ENCODE assay signal across 12 cellular contexts in the genomic region with DNA sequence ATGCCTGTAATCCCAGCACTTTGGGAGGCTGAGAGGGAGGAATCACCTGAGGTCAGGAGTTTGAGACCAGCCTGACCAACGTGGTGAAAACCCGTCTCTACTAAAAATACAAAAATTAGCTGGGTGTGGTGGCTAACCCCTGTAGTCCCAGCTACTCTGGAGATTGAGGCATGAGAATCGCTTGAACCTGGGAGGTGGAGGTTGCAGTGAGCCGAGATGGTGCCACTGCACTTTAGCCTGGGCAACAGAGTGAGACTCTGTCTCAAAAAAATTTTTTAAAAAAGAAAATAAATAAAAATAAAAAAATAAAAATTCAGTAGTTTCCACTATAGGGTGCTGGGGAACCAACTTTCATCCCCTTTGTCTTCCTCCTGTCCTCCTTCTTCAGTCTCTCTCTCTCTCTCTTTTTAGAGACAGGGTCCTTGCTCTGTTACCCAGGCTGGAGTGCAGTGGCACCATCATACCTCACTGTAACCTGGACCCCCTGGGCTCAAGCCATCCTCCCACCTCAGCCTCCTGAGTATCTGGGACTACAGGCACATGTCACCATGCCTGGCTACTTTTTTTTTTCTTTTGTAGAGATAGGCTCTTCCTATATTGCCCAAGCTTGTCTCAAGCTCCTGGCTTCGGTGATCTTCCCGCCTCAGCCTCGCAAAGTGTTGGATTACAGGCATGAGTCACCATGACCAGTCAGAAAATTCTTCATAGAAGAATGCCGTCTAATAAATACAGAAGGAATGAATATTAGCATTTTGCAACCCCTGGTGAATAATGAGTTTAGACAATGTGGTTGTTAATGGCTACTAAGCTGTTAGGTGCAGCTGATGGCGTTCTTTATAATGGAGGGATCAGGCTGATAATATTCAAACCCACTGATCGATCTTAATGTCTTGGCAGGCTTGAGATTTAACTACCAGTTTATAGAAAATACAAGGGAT. TPM values are rescaled to one million over a fixed set of nuclear protein-coding genes. Genes with fewer than 3 reads are reported as not detected.
DNase-seq lines count a peak whose midpoint lies in the region; ATAC-seq and TF ChIP-seq lines count a peak whose summit lies in the region.
"Had no signal": no experiment of that assay in that cellular context is flagged by ENCODE, and none has a peak within 500 bp of the region (broad histone marks: within the 10 kb centered on the region; RNA-seq: fewer than 3 reads in every experiment).

No MANE protein-coding gene starts in this region.

- H3K4ac ChIP-seq in trophoblast cell (ENCODE audit: low read depth, low read length) = no peak overlapping the region

- no peaks in the 10 kb centered on the region for H3K9me3 Mint-ChIP-seq in activated CD4-positive, alpha-beta memory T cell treated with anti-CD3 and anti-CD28 coated beads, Interleukin-2, amount 10 ng/mL, durations not matched to agents 7 days and 5 days
- no peaks in the 10 kb centered on the region for H3K9me3 Mint-ChIP-seq in activated naive CD4-positive, alpha-beta T cell treated with anti-CD3 and anti-CD28 coated beads, Interleukin-2, amount 10 ng/mL, durations not matched to agents 7 days and 5 days
- H3K9me3 Mint-ChIP-seq in activated CD4-positive, alpha-beta memory T cell treated with anti-CD3 and anti-CD28 coated beads for 36 hours = no peaks in the 10 kb centered on the region
- H3K9me3 Mint-ChIP-seq: activated naive CD4-positive, alpha-beta T cell treated with anti-CD3 and anti-CD28 coated beads, Interleukin-2, amount 50 U/mL, for 24 hours had no signal

- POLR2A ChIA-PET in activated CD4-positive, alpha-beta memory T cell treated with anti-CD3 and anti-CD28 coated beads, Interleukin-2, amount 10 ng/mL, durations not matched to agents 7 days and 5 days (lab: Charles Lee) = no interaction called here
- POLR2A ChIA-PET in activated CD4-positive, alpha-beta memory T cell treated with anti-CD3 and anti-CD28 coated beads for 36 hours (lab: Charles Lee) = no interaction called here

- H3K4me1 ChIP-seq in trophoblast cell (ENCODE audit: control insufficient read depth in 1 of 2, insufficient read depth in 2 of 2, low read length in 2 of 2) = peaks cover 6 to 8% of the 10 kb centered on the region in 2 experiments
- H3K4me1 ChIP-seq: prostate gland had no signal

- H2BK120ac ChIP-seq in trophoblast cell (ENCODE audit: insufficient read depth, low read length, poor library complexity) = no peak overlapping the region

- H4K8ac ChIP-seq in trophoblast cell (ENCODE audit: low read depth, low read length) = no peak overlapping the region

- no peak overlapping the region for H3K4me2 ChIP-seq in trophoblast cell (ENCODE audit: low read length)

- H3K27ac ChIP-seq in trophoblast cell (ENCODE audit: low read depth, low read length) = no peak overlapping the region
- H3K27ac ChIP-seq: prostate gland had no signal

- H4K12ac ChIP-seq in trophoblast cell (ENCODE audit: low read depth, low read length) = no peak overlapping the region

- no peak overlapping the region for H4K91ac ChIP-seq in trophoblast cell (ENCODE audit: low read depth, low read length)

- peaks cover 10% of the 10 kb centered on the region for H3K4me1 Mint-ChIP-seq in activated CD4-positive, alpha-beta memory T cell treated with anti-CD3 and anti-CD28 coated beads, Interleukin-2, amount 10 ng/mL, durations not matched to agents 7 days and 5 days
- peaks cover 11% of the 10 kb centered on the region for H3K4me1 Mint-ChIP-seq in activated naive CD4-positive, alpha-beta T cell treated with anti-CD3 and anti-CD28 coated beads, Interleukin-2, amount 10 ng/mL, durations not matched to agents 7 days and 5 days
- H3K4me1 Mint-ChIP-seq in activated CD4-positive, alpha-beta memory T cell treated with anti-CD3 and anti-CD28 coated beads for 36 hours (ENCODE audit: low read depth) = peaks cover 5% of the 10 kb centered on the region

- CTCF ChIA-PET in activated CD4-positive, alpha-beta memory T cell treated with anti-CD3 and anti-CD28 coated beads, Interleukin-2, amount 10 ng/mL, durations not matched to agents 7 days and 5 days (lab: Charles Lee) = interaction anchor here (1.3 to 3.1 kb wide), 2 partner anchors 7 to 9 kb away, joined by 3 to 21 read pairs; no protein-coding TSS in a partner anchor
- CTCF ChIA-PET in activated naive CD4-positive, alpha-beta T cell treated with anti-CD3 and anti-CD28 coated beads, Interleukin-2, amount 10 ng/mL, durations not matched to agents 7 days and 5 days (lab: Charles Lee) = interaction anchor here (1.0 kb wide), 1 partner anchor 54 kb away, joined by 3 read pairs; no protein-coding TSS in a partner anchor
- CTCF ChIA-PET in activated CD4-positive, alpha-beta memory T cell treated with anti-CD3 and anti-CD28 coated beads for 36 hours (lab: Charles Lee) = interaction anchor here (1.2 kb wide), 1 partner anchor 54 kb away, joined by 3 read pairs; no protein-coding TSS in a partner anchor

- no peak overlapping the region for H3K27ac Mint-ChIP-seq in activated CD4-positive, alpha-beta memory T cell treated with anti-CD3 and anti-CD28 coated beads, Interleukin-2, amount 10 ng/mL, durations not matched to agents 7 days and 5 days
- no peak overlapping the region for H3K27ac Mint-ChIP-seq in activated naive CD4-positive, alpha-beta T cell treated with anti-CD3 and anti-CD28 coated beads, Interleukin-2, amount 10 ng/mL, durations not matched to agents 7 days and 5 days
- H3K27ac Mint-ChIP-seq in activated CD4-positive, alpha-beta memory T cell treated with anti-CD3 and anti-CD28 coated beads for 36 hours = no peak overlapping the region
- H3K27ac Mint-ChIP-seq: activated naive CD4-positive, alpha-beta T cell treated with anti-CD3 and anti-CD28 coated beads, Interleukin-2, amount 50 U/mL, for 24 hours had no signal

- no peak overlapping the region for H3K14ac ChIP-seq in trophoblast cell (ENCODE audit: low read length)

- H3K4me3 ChIP-seq in NB4 (ENCODE audit: low read depth, low read length) = no peak overlapping the region
- H3K4me3 ChIP-seq in trophoblast cell (ENCODE audit: low read depth, low read length) = no peak overlapping the region
- H3K4me3 ChIP-seq: prostate gland had no signal

- H3K4me3 Mint-ChIP-seq in activated CD4-positive, alpha-beta memory T cell treated with anti-CD3 and anti-CD28 coated beads, Interleukin-2, amount 10 ng/mL, durations not matched to agents 7 days and 5 days = no peak overlapping the region
- H3K4me3 Mint-ChIP-seq in activated naive CD4-positive, alpha-beta T cell treated with anti-CD3 and anti-CD28 coated beads, Interleukin-2, amount 10 ng/mL, durations not matched to agents 7 days and 5 days = no peak overlapping the region
- no peak overlapping the region for H3K4me3 Mint-ChIP-seq in activated CD4-positive, alpha-beta memory T cell treated with anti-CD3 and anti-CD28 coated beads for 36 hours
- H3K4me3 Mint-ChIP-seq: activated naive CD4-positive, alpha-beta T cell treated with anti-CD3 and anti-CD28 coated beads, Interleukin-2, amount 50 U/mL, for 24 hours had no signal

- TF ChIP-seq POLR2A in NB4 (IDR thresholded peaks at IDR 0.05; ENCODE audit: extremely low read depth, insufficient read length) = no peak

- H3K79me2 ChIP-seq in trophoblast cell (ENCODE audit: control insufficient read depth, insufficient read depth, low read length, poor library complexity) = no peaks in the 10 kb centered on the region

- H2BK5ac ChIP-seq in trophoblast cell (ENCODE audit: low read depth, low read length, poor library complexity) = no peak overlapping the region

- no peak for ATAC-seq in HG02852 (IDR thresholded peaks at IDR 0.05; ENCODE audit: unreplicated experiment)

- TF ChIP-seq CTCF in NB4 (IDR thresholded peaks at IDR 0.05; ENCODE audit: low read depth, low read length) = no peak

- H3K9me3 ChIP-seq in trophoblast cell (ENCODE audit: insufficient read depth, low read depth, low read length) = no peaks in the 10 kb centered on the region
- H3K9me3 ChIP-seq: prostate gland had no signal

- H3K18ac ChIP-seq in trophoblast cell (ENCODE audit: low read length) = no peak overlapping the region

- no peaks in the 10 kb centered on the region for H3K36me3 Mint-ChIP-seq in activated CD4-positive, alpha-beta memory T cell treated with anti-CD3 and anti-CD28 coated beads, Interleukin-2, amount 10 ng/mL, durations not matched to agents 7 days and 5 days (ENCODE audit: low read depth)
- no peaks in the 10 kb centered on the region for H3K36me3 Mint-ChIP-seq in activated naive CD4-positive, alpha-beta T cell treated with anti-CD3 and anti-CD28 coated beads, Interleukin-2, amount 10 ng/mL, durations not matched to agents 7 days and 5 days
- no peaks in the 10 kb centered on the region for H3K36me3 Mint-ChIP-seq in activated CD4-positive, alpha-beta memory T cell treated with anti-CD3 and anti-CD28 coated beads for 36 hours
- H3K36me3 Mint-ChIP-seq: activated naive CD4-positive, alpha-beta T cell treated with anti-CD3 and anti-CD28 coated beads, Interleukin-2, amount 50 U/mL, for 24 hours had no signal

- WGBS in trophoblast cell (ENCODE audit: extremely low coverage, insufficient coverage, insufficient read length) = no CpG with 5 or more reads among the region's 10 CpGs

- no peak overlapping the region for H3K9ac ChIP-seq in trophoblast cell (ENCODE audit: low read length)

- no peaks in the 10 kb centered on the region for H3K36me3 ChIP-seq in trophoblast cell (ENCODE audit: control insufficient read depth in 1 of 2, insufficient read depth in 2 of 2, low read length in 2 of 2)
- H3K36me3 ChIP-seq: prostate gland had no signal

- intact Hi-C loops in activated CD4-positive, alpha-beta memory T cell treated with anti-CD3 and anti-CD28 coated beads for 36 hours (cut with micrococcal nuclease) = no loop called here

- no peak overlapping the region for H2BK12ac ChIP-seq in trophoblast cell (ENCODE audit: low read length)

- no peaks in the 10 kb centered on the region for H3K79me1 ChIP-seq in trophoblast cell (ENCODE audit: low read length)

- H3K27me3 ChIP-seq in trophoblast cell (ENCODE audit: insufficient read depth, low read length) = no peaks in the 10 kb centered on the region

- no peak overlapping the region for H2AFZ ChIP-seq in trophoblast cell (ENCODE audit: insufficient read depth, low read length, poor library complexity)

- H3K27me3 Mint-ChIP-seq in activated CD4-positive, alpha-beta memory T cell treated with anti-CD3 and anti-CD28 coated beads, Interleukin-2, amount 10 ng/mL, durations not matched to agents 7 days and 5 days = peaks cover 21% of the 10 kb centered on the region
- H3K27me3 Mint-ChIP-seq in activated naive CD4-positive, alpha-beta T cell treated with anti-CD3 and anti-CD28 coated beads, Interleukin-2, amount 10 ng/mL, durations not matched to agents 7 days and 5 days = peaks cover 34% of the 10 kb centered on the region
- no peaks in the 10 kb centered on the region for H3K27me3 Mint-ChIP-seq in activated CD4-positive, alpha-beta memory T cell treated with anti-CD3 and anti-CD28 coated beads for 36 hours
- H3K27me3 Mint-ChIP-seq: activated naive CD4-positive, alpha-beta T cell treated with anti-CD3 and anti-CD28 coated beads, Interleukin-2, amount 50 U/mL, for 24 hours had no signal

- no peak overlapping the region for H3K23ac ChIP-seq in trophoblast cell (ENCODE audit: low read length)

- peak; percentile 92 for DNase-seq in EL
- DNase-seq in NB4 (ENCODE audit: low read depth) = peak; percentile 80
- peak; percentile 54 for DNase-seq in dermis blood vessel endothelial cell
- peak; percentile 71 to 89 for DNase-seq in trophoblast cell
- no peak for DNase-seq in activated CD4-positive, alpha-beta memory T cell treated with anti-CD3 and anti-CD28 coated beads, Interleukin-2, amount 10 ng/mL, durations not matched to agents 7 days and 5 days
- DNase-seq in activated naive CD4-positive, alpha-beta T cell treated with anti-CD3 and anti-CD28 coated beads, Interleukin-2, amount 10 ng/mL, durations not matched to agents 7 days and 5 days = no peak
- no peak for DNase-seq in activated CD4-positive, alpha-beta memory T cell treated with anti-CD3 and anti-CD28 coated beads for 36 hours
- DNase-seq: NCI-H187 treated with DMSO at 0.1 percent for 48 hours, T-helper 9 cell had no signal

- H2AK5ac ChIP-seq in trophoblast cell (ENCODE audit: low read length) = no peak overlapping the region

RNA-seq across cellular contexts. Expression of gene RBM20, which starts 20.6 kb away (rescaled TPM):
- 4.6 and 5.3 TPM in 2 replicates for total RNA-seq in dermis blood vessel endothelial cell
- 0.27 and 0.54 TPM in 2 replicates for polyA plus RNA-seq in trophoblast cell (2013)
- under 1 TPM in 1 of 2 experiments, not detected in 1; 0.03 TPM for total RNA-seq in activated CD4-positive, alpha-beta memory T cell treated with anti-CD3 and anti-CD28 coated beads, Interleukin-2, amount 10 ng/mL, durations not matched to agents 7 days and 5 days
- not detected for total RNA-seq in activated CD4-positive, alpha-beta memory T cell treated with anti-CD3 and anti-CD28 coated beads for 36 hours

Comparison
In these comparisons a context has a peak if more than half of its experiments do, and no peak if none do; other contexts are left out.
1. DNase-seq: peak in EL (single experiment), NB4 (single experiment), dermis blood vessel endothelial cell (single experiment) and trophoblast cell (2 of 2); none in activated CD4-positive, alpha-beta memory T cell treated with anti-CD3 and anti-CD28 coated beads, Interleukin-2, amount 10 ng/mL, durations not matched to agents 7 days and 5 days (single experiment), activated naive CD4-positive, alpha-beta T cell treated with anti-CD3 and anti-CD28 coated beads, Interleukin-2, amount 10 ng/mL, durations not matched to agents 7 days and 5 days (single experiment) and activated CD4-positive, alpha-beta memory T cell treated with anti-CD3 and anti-CD28 coated beads for 36 hours (single experiment).